ENCODE assay signal across 8 cellular contexts in genomic region chr1:235083589-235084323, GRCh38. TPM values are rescaled to one million over a fixed set of nuclear protein-coding genes. Genes with fewer than 3 reads are reported as not detected.
DNase-seq lines count a peak whose midpoint lies in the region; ATAC-seq, FAIRE-seq and TF ChIP-seq lines count a peak whose summit lies in the region.

No MANE protein-coding gene starts in this region.

- peak; percentile 95 for TF ChIP-seq CTCF in 22Rv1 (IDR thresholded peaks at IDR 0.05)
- TF ChIP-seq CTCF in WI38 (IDR thresholded peaks at IDR 0.05; ENCODE audit: low read depth, low read length) = peak; percentile 92
- TF ChIP-seq CTCF in cardiac fibroblast (IDR thresholded peaks at IDR 0.05; ENCODE audit: low read depth, low read length) = peak; percentile 97
- TF ChIP-seq CTCF in kidney epithelial cell (IDR thresholded peaks at IDR 0.05; ENCODE audit: insufficient read depth, low read length, poor library complexity, severe bottlenecking) = peak; percentile 94

- no peaks in the 10 kb centered on the region for H3K36me3 ChIP-seq in kidney epithelial cell (ENCODE audit: control insufficient read depth, insufficient read depth, low read length)

- H3K27me3 ChIP-seq in kidney epithelial cell (ENCODE audit: control insufficient read depth, insufficient read depth, low read length) = no peaks in the 10 kb centered on the region

- peak overlapping the region; percentile 40 for H3K4me3 ChIP-seq in WI38 (ENCODE audit: low read depth, low read length)
- H3K4me3 ChIP-seq in cardiac fibroblast (replicated peaks in 1 of 2; ENCODE audit: low read depth in 2 of 2, low read length in 2 of 2) = peak overlapping the region; percentile 18 to 36
- no peak overlapping the region for H3K4me3 ChIP-seq in kidney epithelial cell (ENCODE audit: low read depth, low read length)

- peak overlapping the region; percentile 69 for H3K27ac ChIP-seq in 22Rv1

- peak; percentile 84 for FAIRE-seq in GM18507 (lab: Jason Lieb, UNC)

- DNase-seq in GM18507 (ENCODE audit: extremely low spot score, insufficient read length, low read depth) = no peak
- peak; percentile 66 for DNase-seq in NCI-H2196 (lab: John Stamatoyannopoulos, UW; ENCODE audit: unreplicated experiment)
- peak; percentile 96 to 97 for DNase-seq in cardiac fibroblast (ENCODE audit: low read depth in 2 of 2)
- no peak for DNase-seq in kidney epithelial cell (ENCODE audit: low read depth)
- DNase-seq in stimulated activated CD4-positive, alpha-beta T cell treated with anti-CD3 and anti-CD28 coated beads, Interleukin-15, amount 100 ng/mL, for 48 hours (ENCODE audit: low read depth in 2 of 2) = peak; percentile 61 to 62

- ATAC-seq in HG03103 (IDR thresholded peaks at IDR 0.05; ENCODE audit: low read depth, unreplicated experiment) = peak; percentile 55

RNA-seq across cellular contexts. Expression of gene TOMM20, which starts 44.9 kb away (rescaled TPM):
- total RNA-seq in kidney epithelial cell = 128 and 139 TPM in 2 replicates

Comparison
In these comparisons a context has a peak if more than half of its experiments do, and no peak if none do; other contexts are left out.
1. DNase-seq: peak in NCI-H2196 (single experiment), cardiac fibroblast (2 of 2) and stimulated activated CD4-positive, alpha-beta T cell treated with anti-CD3 and anti-CD28 coated beads, Interleukin-15, amount 100 ng/mL, for 48 hours (2 of 2); none in GM18507 (single experiment) and kidney epithelial cell (single experiment).
2. Peak in every context shown above with its lines, with median percentiles within 50 percentile points of each other: CTCF ChIP-seq.